In genomic region chr12:13186292-13186691, GRCh38 we compare ENCODE assay signal across 19 cellular contexts. TPM values are rescaled to one million over a fixed set of nuclear protein-coding genes. Genes with fewer than 3 reads are reported as not detected.
DNase-seq lines count a peak whose midpoint lies in the region; ATAC-seq and TF ChIP-seq lines count a peak whose summit lies in the region.
"Had no signal": no experiment of that assay in that cellular context is flagged by ENCODE, and none has a peak within 500 bp of the region (broad histone marks: within the 10 kb centered on the region; RNA-seq: fewer than 3 reads in every experiment).

No MANE protein-coding gene starts in this region.

- H4K91ac ChIP-seq in neuronal stem cell (ENCODE audit: low read depth, low read length, poor library complexity): no peak overlapping the region

- peak overlapping the region; percentile 7 for H2BK15ac ChIP-seq in neuronal stem cell (ENCODE audit: low read length)

- H3K4me3 Mint-ChIP-seq in Caco-2 (ENCODE audit: unreplicated experiment): no peak overlapping the region
- no peak overlapping the region for H3K4me3 Mint-ChIP-seq in WTC11
- no peak overlapping the region for H3K4me3 Mint-ChIP-seq in activated T-helper 2 cell treated with anti-CD3 and anti-CD28 coated beads, Interferon-gamma antibody, Interleukin-2, Interleukin-4, amounts not matched to agents 10 μg/mL and 5 μg/mL and 100 μg/mL, durations not matched to agents 14 hours and 24 hours and 36 hours (ENCODE audit: low read depth)
- H3K4me3 Mint-ChIP-seq: CD14-positive monocyte had no signal

- H3K4me1 Mint-ChIP-seq in Caco-2 (ENCODE audit: low read depth, unreplicated experiment) (peaks cover 25% of the 10 kb centered on the region), WTC11 (peaks cover 6% of the 10 kb centered on the region)
- peaks cover 5% of the 10 kb centered on the region for H3K4me1 Mint-ChIP-seq in activated T-helper 2 cell treated with anti-CD3 and anti-CD28 coated beads, Interferon-gamma antibody, Interleukin-2, Interleukin-4, amounts not matched to agents 10 μg/mL and 5 μg/mL and 100 μg/mL, durations not matched to agents 14 hours and 24 hours and 36 hours (ENCODE audit: low read depth)
- H3K4me1 Mint-ChIP-seq: CD14-positive monocyte had no signal

- intact Hi-C loops in Caco-2 (cut with micrococcal nuclease; ENCODE audit: unreplicated experiment) (no loop called here), sciatic nerve (cut with DNase I) (no loop called here)
- intact Hi-C loops in activated T-helper 2 cell treated with anti-CD3 and anti-CD28 coated beads, Interferon-gamma antibody, Interleukin-2, Interleukin-4, amounts not matched to agents 10 μg/mL and 5 μg/mL and 100 μg/mL, durations not matched to agents 14 hours and 24 hours and 36 hours (cut with micrococcal nuclease): no loop called here

- DNase-seq in Caco-2: no peak
- no peak for DNase-seq in WTC11 (ENCODE audit: low spot score)
- no peak for DNase-seq in foreskin keratinocyte
- no peak for DNase-seq in neuronal stem cell (ENCODE audit: low spot score)
- DNase-seq in sciatic nerve (ENCODE audit: low spot score): no peak
- no peak for DNase-seq in activated T-helper 2 cell treated with anti-CD3 and anti-CD28 coated beads, Interferon-gamma antibody, Interleukin-2, Interleukin-4, amounts not matched to agents 10 μg/mL and 5 μg/mL and 100 μg/mL, durations not matched to agents 14 hours and 24 hours and 36 hours (ENCODE audit: low spot score)
- DNase-seq: 8988T, DMS 273 treated with DMSO at 0.1 percent for 48 hours, DND-41, NCI-H1105, NCI-H2081 treated with DMSO at 0.1 percent for 48 hours, NCI-H510A, NCI-H774, RPMI8226, SIG-M5 had no signal

- TF ChIP-seq CTCF in Caco-2 (IDR thresholded peaks at IDR 0.05; ENCODE audit: insufficient read depth in 1 of 2, low read depth in 1 of 2, low read length in 1 of 2, severe bottlenecking in 1 of 2, unreplicated experiment in 1 of 2): no peak
- no peak for TF ChIP-seq CTCF in WTC11 (IDR thresholded peaks at IDR 0.05)
- TF ChIP-seq CTCF in foreskin keratinocyte (conservative IDR thresholded peaks at IDR 0.05): no peak

- H3K27ac Mint-ChIP-seq in Caco-2 (ENCODE audit: unreplicated experiment): peak overlapping the region; percentile 32
- H3K27ac Mint-ChIP-seq in WTC11: no peak overlapping the region
- no peak overlapping the region for H3K27ac Mint-ChIP-seq in activated T-helper 2 cell treated with anti-CD3 and anti-CD28 coated beads, Interferon-gamma antibody, Interleukin-2, Interleukin-4, amounts not matched to agents 10 μg/mL and 5 μg/mL and 100 μg/mL, durations not matched to agents 14 hours and 24 hours and 36 hours

- no peaks in the 10 kb centered on the region for H3K36me3 ChIP-seq in Caco-2 (ENCODE audit: control insufficient read depth, insufficient read depth, low read length)
- no peaks in the 10 kb centered on the region for H3K36me3 ChIP-seq in neuronal stem cell (replicated peaks in 1 of 2; ENCODE audit: control insufficient read depth in 2 of 2, insufficient read depth in 2 of 2, low read length in 2 of 2)

- H3K9ac ChIP-seq in neuronal stem cell (ENCODE audit: low read depth, low read length, poor library complexity): no peak overlapping the region

- H3K4me1 ChIP-seq in Caco-2 (peaks cover 11% of the 10 kb centered on the region), foreskin keratinocyte (peaks cover 5% of the 10 kb centered on the region), neuronal stem cell (ENCODE audit: control insufficient read depth in 2 of 2, insufficient read depth in 1 of 2, low read depth in 1 of 2, low read length in 2 of 2) (peaks cover 0 to 3% of the 10 kb centered on the region in 2 donors)

- H3K27ac ChIP-seq in foreskin keratinocyte (peak overlapping the region; percentile 89), neuronal stem cell (replicated peaks; ENCODE audit: low read length) (no peak overlapping the region)

- POLR2A ChIA-PET in Caco-2 (lab: Charles Lee): no interaction called here
- POLR2A ChIA-PET in WTC11 (lab: Charles Lee): no interaction called here

- H3K4me2 ChIP-seq in neuronal stem cell (ENCODE audit: insufficient read depth, low read length, poor library complexity, severe bottlenecking): no peak overlapping the region

- BruUV-seq in Caco-2 (replicated peaks; lab: Mats Ljungman, UMichigan): no TSS peak

- no peak overlapping the region for H2BK12ac ChIP-seq in neuronal stem cell (ENCODE audit: low read length)

- H3K36me3 Mint-ChIP-seq in Caco-2 (ENCODE audit: insufficient read depth, unreplicated experiment) (no peaks in the 10 kb centered on the region), WTC11 (no peaks in the 10 kb centered on the region)
- H3K36me3 Mint-ChIP-seq in activated T-helper 2 cell treated with anti-CD3 and anti-CD28 coated beads, Interferon-gamma antibody, Interleukin-2, Interleukin-4, amounts not matched to agents 10 μg/mL and 5 μg/mL and 100 μg/mL, durations not matched to agents 14 hours and 24 hours and 36 hours (ENCODE audit: low read depth): no peaks in the 10 kb centered on the region
- H3K36me3 Mint-ChIP-seq: CD14-positive monocyte had no signal

- ATAC-seq in WTC11: peak; percentile 32; the same call in 1 of the 2 replicates
- ATAC-seq in foreskin keratinocyte: no peak
- ATAC-seq in GM21786 (IDR thresholded peaks at IDR 0.05; ENCODE audit: unreplicated experiment): no peak
- no peak for ATAC-seq in sciatic nerve
- no peak for ATAC-seq in HG03521 (IDR thresholded peaks at IDR 0.05; ENCODE audit: unreplicated experiment)
- ATAC-seq: K562 had no signal

- no peak overlapping the region for H3K14ac ChIP-seq in neuronal stem cell (ENCODE audit: low read length)

- H3K9me3 ChIP-seq in Caco-2 (no peaks in the 10 kb centered on the region), neuronal stem cell (replicated peaks in 1 of 2; ENCODE audit: control insufficient read depth in 2 of 2, insufficient read depth in 1 of 2, low read depth in 1 of 2, low read length in 2 of 2) (no peaks in the 10 kb centered on the region)

- H3K27me3 Mint-ChIP-seq in Caco-2 (ENCODE audit: insufficient read depth, unreplicated experiment) (no peaks in the 10 kb centered on the region), WTC11 (ENCODE audit: low read depth) (no peaks in the 10 kb centered on the region)
- peaks cover 35% of the 10 kb centered on the region for H3K27me3 Mint-ChIP-seq in activated T-helper 2 cell treated with anti-CD3 and anti-CD28 coated beads, Interferon-gamma antibody, Interleukin-2, Interleukin-4, amounts not matched to agents 10 μg/mL and 5 μg/mL and 100 μg/mL, durations not matched to agents 14 hours and 24 hours and 36 hours (ENCODE audit: low read depth)

- WGBS in neuronal stem cell (ENCODE audit: extremely low coverage in 2 of 2, insufficient read length in 2 of 2, insufficient replicate concordance in 1 of 2), 2 donors: no CpG with 5 or more reads among the region's 4 CpGs

- H3K79me1 ChIP-seq in neuronal stem cell (ENCODE audit: low read depth, low read length): no peaks in the 10 kb centered on the region

- no peak overlapping the region for H2AFZ ChIP-seq in neuronal stem cell (ENCODE audit: low read length)

- no peak overlapping the region for H2AK5ac ChIP-seq in neuronal stem cell (ENCODE audit: low read depth, low read length)

- H3K9me3 Mint-ChIP-seq in Caco-2 (ENCODE audit: unreplicated experiment) (no peaks in the 10 kb centered on the region), WTC11 (no peaks in the 10 kb centered on the region)
- H3K9me3 Mint-ChIP-seq in activated T-helper 2 cell treated with anti-CD3 and anti-CD28 coated beads, Interferon-gamma antibody, Interleukin-2, Interleukin-4, amounts not matched to agents 10 μg/mL and 5 μg/mL and 100 μg/mL, durations not matched to agents 14 hours and 24 hours and 36 hours: no peaks in the 10 kb centered on the region
- H3K9me3 Mint-ChIP-seq: CD14-positive monocyte had no signal

- no peak overlapping the region for H3K4ac ChIP-seq in neuronal stem cell (ENCODE audit: low read length)

- H3K23ac ChIP-seq in neuronal stem cell (ENCODE audit: low read depth, low read length, poor library complexity): no peak overlapping the region

- H3K27me3 ChIP-seq in Caco-2 (replicated peaks; ENCODE audit: control insufficient read depth, insufficient read depth, low read length): no peaks in the 10 kb centered on the region
- no peaks in the 10 kb centered on the region for H3K27me3 ChIP-seq in foreskin keratinocyte
- no peaks in the 10 kb centered on the region for H3K27me3 ChIP-seq in neuronal stem cell (ENCODE audit: control insufficient read depth in 3 of 3, insufficient read depth in 3 of 3, low read depth in 1 of 3, low read length in 3 of 3)

- no peak overlapping the region for H4K8ac ChIP-seq in neuronal stem cell (ENCODE audit: low read depth, low read length)

- no peak overlapping the region for H2BK120ac ChIP-seq in neuronal stem cell (ENCODE audit: low read depth, low read length)

- CTCF ChIA-PET in Caco-2 (lab: Charles Lee): no interaction called here
- CTCF ChIA-PET in WTC11 (lab: Charles Lee): interaction anchor here (1.4 kb wide), 2 partner anchors 25 to 162 kb away, joined by 3 to 7 read pairs; no protein-coding TSS in a partner anchor

- no peak overlapping the region for H3K4me3 ChIP-seq in Caco-2 (ENCODE audit: low read depth, low read length)
- H3K4me3 ChIP-seq in neuronal stem cell (ENCODE audit: low read length in 2 of 2): no peak overlapping the region
- H3K4me3 ChIP-seq: K562 had no signal

- no peak overlapping the region for H2BK5ac ChIP-seq in neuronal stem cell (ENCODE audit: low read length)

- no peak overlapping the region for H3K18ac ChIP-seq in neuronal stem cell (ENCODE audit: low read length)

TF ChIP-seq in WTC11, 78 proteins besides CTCF, POLR2A, EP300 and RAD21 (continues in another document):
- TF ChIP-seq NR3C1 (CRISPR knock-in tag; conservative IDR thresholded peaks at IDR 0.05; ENCODE audit: low read depth): no peak
- peak; percentile 16; the same call in 1 of the 2 replicates for TF ChIP-seq USF2 (CRISPR knock-in tag; IDR thresholded peaks at IDR 0.05)

RNA-seq across cellular contexts. Expression of gene EMP1, which starts 10.2 kb away (rescaled TPM):
- total RNA-seq in Caco-2 (2022) (6.6 and 10.2 TPM in 2 replicates), WTC11 (2021) (0.66 to 1.4 TPM (median 1.4 TPM) in 3 replicates), foreskin keratinocyte (174 and 217 TPM in 2 replicates), sciatic nerve (413 TPM)
- 230 and 288 TPM in 2 replicates for polyA plus RNA-seq in foreskin keratinocyte
- 1.8 TPM for polyA plus RNA-seq in neuronal stem cell (2013, experiment 1 of 2)
- 1.7 TPM for polyA plus RNA-seq in neuronal stem cell (2013, experiment 2 of 2)
- total RNA-seq in activated T-helper 2 cell treated with anti-CD3 and anti-CD28 coated beads, Interferon-gamma antibody, Interleukin-2, Interleukin-4, amounts not matched to agents 10 μg/mL and 5 μg/mL and 100 μg/mL, durations not matched to agents 14 hours and 24 hours and 36 hours: 9.5 and 10.2 TPM in 2 replicates

Comparison
In these comparisons a context has a peak if more than half of its experiments do, and no peak if none do; other contexts are left out.
1. RNA of gene EMP1, which starts 10.2 kb away (total RNA-seq): 413 TPM in sciatic nerve (single experiment) and 174 to 217 TPM in foreskin keratinocyte; 9.5 to 10.2 TPM in activated T-helper 2 cell treated with anti-CD3 and anti-CD28 coated beads, Interferon-gamma antibody, Interleukin-2, Interleukin-4, amounts not matched to agents 10 μg/mL and 5 μg/mL and 100 μg/mL, durations not matched to agents 14 hours and 24 hours and 36 hours, 6.6 to 10.2 TPM in Caco-2 and 0.66 to 1.4 TPM in WTC11; every median in the first group is over 10 times any median in the second.